In the genomic region with DNA sequence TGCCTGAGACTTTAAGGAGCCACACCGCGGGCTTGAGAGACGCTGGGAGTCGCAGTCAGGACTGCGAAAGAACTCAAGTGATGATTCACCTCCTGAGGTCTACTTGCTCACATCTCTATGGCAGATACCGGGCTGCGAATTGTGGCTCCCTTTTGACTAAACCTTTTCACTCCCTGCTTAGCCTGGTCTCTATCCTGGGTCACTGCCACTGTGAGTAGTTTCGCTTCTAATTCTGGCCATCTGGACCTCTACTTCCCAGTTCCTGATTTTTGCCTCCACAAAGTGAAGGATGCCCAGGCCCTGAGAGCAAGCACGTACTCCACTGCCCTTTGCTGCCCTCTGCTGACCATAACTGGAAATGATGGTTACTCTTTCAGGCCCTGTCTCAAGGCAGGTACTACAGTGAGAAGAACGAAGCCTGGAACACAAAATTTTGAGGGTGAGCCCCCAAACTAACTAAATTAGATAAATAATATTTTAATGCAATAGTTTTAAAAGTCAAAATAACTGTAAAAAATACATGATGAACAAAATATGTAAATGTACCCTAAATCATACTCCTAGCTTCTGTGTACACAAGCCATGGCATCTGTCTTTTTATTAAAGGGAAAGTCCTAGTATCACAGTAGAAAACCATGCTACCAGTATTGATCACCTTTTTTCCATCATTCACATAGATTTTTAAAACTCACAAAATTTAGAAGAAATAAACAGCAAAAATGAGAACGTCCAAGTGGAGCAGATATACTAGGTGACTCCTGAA, we compare ENCODE assay signal across 8 cellular contexts. TPM values are rescaled to one million over a fixed set of nuclear protein-coding genes. Genes with fewer than 3 reads are reported as not detected.
A peak's percentile ranks its signal among the peaks of the same experiment; 100 is the strongest.
DNase-seq lines count a peak whose midpoint lies in the region; ATAC-seq and TF ChIP-seq lines count a peak whose summit lies in the region.

No MANE protein-coding gene starts in this region.

- no peak overlapping the region for H3K27ac ChIP-seq in CD4-positive, alpha-beta T cell (ENCODE audit: low read depth, low read length)
- H3K27ac ChIP-seq in mesendoderm (ENCODE audit: low read depth, low read length): no peak overlapping the region

- no peak overlapping the region for H3K18ac ChIP-seq in mesendoderm (ENCODE audit: low read length)

- peak; percentile 36 to 71 (median 58) for DNase-seq in CD4-positive, alpha-beta T cell
- DNase-seq in NCI-H748 treated with DMSO at 0.1 percent for 48 hours (lab: John Stamatoyannopoulos, UW): peak; percentile 73
- DNase-seq in activated CD8-positive, alpha-beta memory T cell treated with anti-CD3 and anti-CD28 coated beads for 1 hour (ENCODE audit: extremely low read depth in 1 of 2, low read depth in 1 of 2): peak; percentile 32 to 50
- DNase-seq in effector memory CD8-positive, alpha-beta T cell: peak; percentile 74 to 79 (median 78)
- peak; percentile 88 for DNase-seq in mesendoderm
- DNase-seq in stimulated activated CD8-positive, alpha-beta memory T cell treated with anti-CD3 and anti-CD28 coated beads, Interleukin-15, amount 100 ng/mL, for 1 hour (ENCODE audit: low read depth): peak; percentile 52

- POLR2A ChIA-PET in CD4-positive, alpha-beta T cell (lab: Charles Lee): no interaction called here

- H2AK5ac ChIP-seq in mesendoderm (ENCODE audit: low read length): no peak overlapping the region

- H2BK15ac ChIP-seq in mesendoderm (replicated peaks; ENCODE audit: low read depth): no peak overlapping the region

- no peaks in the 10 kb centered on the region for H3K27me3 ChIP-seq in CD4-positive, alpha-beta T cell (ENCODE audit: control insufficient read depth, insufficient read depth, low read length)
- H3K27me3 ChIP-seq in mesendoderm (ENCODE audit: insufficient read depth, low read length, poor library complexity): no peaks in the 10 kb centered on the region

- no peak overlapping the region for H3K4me3 ChIP-seq in mesendoderm (ENCODE audit: low read length)

- no peak overlapping the region for H3K23ac ChIP-seq in mesendoderm (ENCODE audit: low read length)

- no peak overlapping the region for H4K5ac ChIP-seq in mesendoderm (ENCODE audit: low read length)

- intact Hi-C loops in CD4-positive, alpha-beta T cell (cut with DNase I, micrococcal nuclease): loop anchor here (1.0 to 10.0 kb wide), 6 partner anchors 421 to 735 kb away; a partner anchor contains a TSS

- H3K9me3 Mint-ChIP-seq in CD4-positive, alpha-beta T cell: no peaks in the 10 kb centered on the region
- H3K9me3 Mint-ChIP-seq in effector memory CD8-positive, alpha-beta T cell: no peaks in the 10 kb centered on the region

- no peaks in the 10 kb centered on the region for H3K79me1 ChIP-seq in mesendoderm (ENCODE audit: low read length)

- H2BK120ac ChIP-seq in mesendoderm (ENCODE audit: low read depth, low read length): no peak overlapping the region

- peaks cover 4% of the 10 kb centered on the region for H3K4me1 Mint-ChIP-seq in CD4-positive, alpha-beta T cell (ENCODE audit: low read depth)
- H3K4me1 Mint-ChIP-seq in effector memory CD8-positive, alpha-beta T cell (ENCODE audit: low read depth in 2 of 2): peaks cover 2 to 3% of the 10 kb centered on the region in 2 donors

- peak; percentile 97 for ATAC-seq in CD4-positive, alpha-beta T cell (ENCODE audit: poor library complexity)
- peak; percentile 84 for ATAC-seq in GM19324 (IDR thresholded peaks at IDR 0.05; ENCODE audit: low FRiP score, unreplicated experiment)
- ATAC-seq in HG03432 (IDR thresholded peaks at IDR 0.05; ENCODE audit: unreplicated experiment): peak; percentile 92
- peak; percentile 97 for ATAC-seq in effector memory CD8-positive, alpha-beta T cell (replicated peaks)

- no peak overlapping the region for H3K4ac ChIP-seq in mesendoderm (ENCODE audit: low read depth, low read length)

- H3K9ac ChIP-seq in mesendoderm (ENCODE audit: low read length): peak overlapping the region; percentile 10

- H3K27ac Mint-ChIP-seq in CD4-positive, alpha-beta T cell: no peak overlapping the region
- no peak overlapping the region for H3K27ac Mint-ChIP-seq in effector memory CD8-positive, alpha-beta T cell

- no peaks in the 10 kb centered on the region for H3K36me3 Mint-ChIP-seq in CD4-positive, alpha-beta T cell (ENCODE audit: low read depth)
- peaks cover 3% of the 10 kb centered on the region for H3K36me3 Mint-ChIP-seq in effector memory CD8-positive, alpha-beta T cell (ENCODE audit: insufficient read depth)

- CTCF ChIA-PET in CD4-positive, alpha-beta T cell (lab: Charles Lee): interaction anchor here (1.7 kb wide), 1 partner anchor 421 kb away, joined by 7 read pairs; a partner anchor contains a TSS

- no peaks in the 10 kb centered on the region for H3K36me3 ChIP-seq in mesendoderm (ENCODE audit: control insufficient read depth, insufficient read depth, low read length)

- no peak overlapping the region for H3K4me3 Mint-ChIP-seq in CD4-positive, alpha-beta T cell
- peak overlapping the region; percentile 30 to 46 for H3K4me3 Mint-ChIP-seq in effector memory CD8-positive, alpha-beta T cell

- H3K27me3 Mint-ChIP-seq in CD4-positive, alpha-beta T cell: no peaks in the 10 kb centered on the region
- H3K27me3 Mint-ChIP-seq in effector memory CD8-positive, alpha-beta T cell: no peaks in the 10 kb centered on the region

- WGBS in mesendoderm (ENCODE audit: extremely low coverage, insufficient coverage, low lambda C conversion rate): no CpG with 5 or more reads among the region's 11 CpGs

- H3K9me3 ChIP-seq in CD4-positive, alpha-beta T cell (ENCODE audit: control insufficient read depth, low read length): no peaks in the 10 kb centered on the region

- H3K4me1 ChIP-seq in mesendoderm (ENCODE audit: control insufficient read depth, low read depth, low read length): no peaks in the 10 kb centered on the region

- H4K8ac ChIP-seq in mesendoderm (ENCODE audit: low read depth, low read length): no peak overlapping the region

- H3K56ac ChIP-seq in mesendoderm (ENCODE audit: low read length): peak overlapping the region; percentile 74

- H2BK5ac ChIP-seq in mesendoderm (ENCODE audit: low read length): no peak overlapping the region

- no peaks in the 10 kb centered on the region for H3K79me2 ChIP-seq in mesendoderm (ENCODE audit: control insufficient read depth, insufficient read depth, low read length)

- no peak overlapping the region for H3K4me2 ChIP-seq in mesendoderm (ENCODE audit: low read length)

- TF ChIP-seq CTCF in CD4-positive, alpha-beta T cell (IDR thresholded peaks at IDR 0.05): peak; percentile 89

RNA-seq across cellular contexts. Expression of a gene that starts 16.7 kb away (rescaled TPM):
- total RNA-seq in CD4-positive, alpha-beta T cell: 1 to 10 TPM; 4.6 to 5.6 TPM
- 71.1 TPM for polyA plus RNA-seq in mesendoderm (2013, experiment 1 of 2)
- polyA plus RNA-seq in mesendoderm (2013, experiment 2 of 2): 80.4 TPM
